In the genomic region with DNA sequence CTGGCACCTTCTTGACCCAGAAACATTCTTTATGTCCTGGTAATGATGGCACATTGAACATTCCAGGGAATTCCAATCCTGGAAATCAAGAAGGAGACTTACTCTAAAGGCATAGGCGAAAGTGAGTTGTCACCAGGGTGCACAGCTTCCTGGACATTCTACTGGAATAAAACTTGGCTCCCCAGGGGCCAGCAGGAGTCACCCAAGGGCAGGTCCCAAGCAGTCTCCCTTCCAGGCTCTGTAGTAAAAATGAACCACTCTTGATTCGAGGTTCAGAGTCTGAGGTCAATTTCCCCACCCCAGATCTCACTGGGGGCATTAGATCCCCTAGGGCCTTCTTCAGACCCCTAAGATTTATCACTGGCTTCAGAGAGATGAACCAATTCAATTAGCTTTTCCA, we compare ENCODE assay signal across 1 cellular context.
TF ChIP-seq lines count a peak whose summit lies in the region.

No MANE protein-coding gene starts in this region.

TF ChIP-seq in GM23338, 12 proteins besides CTCF, POLR2A, EP300 and RAD21 (continued from another document):
- TF ChIP-seq ZNF462 (CRISPR knock-in tag; IDR thresholded peaks at IDR 0.05) (no peak), POLR2AphosphoS5 (IDR thresholded peaks at IDR 0.05; ENCODE audit: low read depth) (no peak), JUNB (IDR thresholded peaks at IDR 0.05; ENCODE audit: unreplicated experiment) (no peak), CREB1 (CRISPR knock-in tag; IDR thresholded peaks at IDR 0.05; ENCODE audit: low read depth) (no peak), ZNF114 (CRISPR knock-in tag; IDR thresholded peaks at IDR 0.05) (no peak), ZNF331 (CRISPR knock-in tag; IDR thresholded peaks at IDR 0.05; ENCODE audit: low read depth) (no peak), ETS1 (IDR thresholded peaks at IDR 0.05) (no peak), STAT1 (IDR thresholded peaks at IDR 0.05; ENCODE audit: unreplicated experiment) (no peak)
